Comparison of ENCODE assay signal across 8 cellular contexts in genomic region chr1:192506741-192507155, GRCh38.
DNase-seq lines count a peak whose midpoint lies in the region; ATAC-seq and TF ChIP-seq lines count a peak whose summit lies in the region.

No MANE protein-coding gene starts in this region.

- TF ChIP-seq CTCF in heart left ventricle (IDR thresholded peaks at IDR 0.05) (peak in 7 of 12 donors; percentile 4 to 34 (median 29)), choroid plexus epithelial cell (conservative IDR thresholded peaks at IDR 0.05; ENCODE audit: low read depth, low read length) (peak; percentile 79), uterus (IDR thresholded peaks at IDR 0.05) (peak in 3 of 4 experiments; percentile 12 to 21 (median 18)), thyroid gland (IDR thresholded peaks at IDR 0.05) (no peak)

- H3K27me3 ChIP-seq in heart left ventricle (no peaks in the 10 kb centered on the region), HAP-1 (ENCODE audit: low read depth) (no peaks in the 10 kb centered on the region), uterus (no peaks in the 10 kb centered on the region), thyroid gland (no peaks in the 10 kb centered on the region)

- in situ Hi-C loops in HAP-1 (cut with MboI; ENCODE audit: low sequenced_read_pairs): no loop called here

- H3K9me3 ChIP-seq in heart left ventricle (no peaks in the 10 kb centered on the region), HAP-1 (no peaks in the 10 kb centered on the region), uterus (no peaks in the 10 kb centered on the region), thyroid gland (no peaks in the 10 kb centered on the region)

- WGBS in heart left ventricle, 4 donors: 61 to 66% (median 63%) methylated on average over 2 of the region's 2 CpGs
- WGBS in thyroid gland, 2 donors: 61 to 70% methylated on average over 2 of the region's 2 CpGs

- H3K4me1 ChIP-seq in heart left ventricle: no peaks in the 10 kb centered on the region
- no peaks in the 10 kb centered on the region for H3K4me1 ChIP-seq in HAP-1
- H3K4me1 ChIP-seq in uterus: no peaks in the 10 kb centered on the region
- no peaks in the 10 kb centered on the region for H3K4me1 ChIP-seq in thyroid gland

- no peak overlapping the region for H3K4me3 ChIP-seq in heart left ventricle
- no peak overlapping the region for H3K4me3 ChIP-seq in HAP-1
- no peak overlapping the region for H3K4me3 ChIP-seq in choroid plexus epithelial cell (ENCODE audit: low read depth, low read length)
- no peak overlapping the region for H3K4me3 ChIP-seq in uterus
- H3K4me3 ChIP-seq in thyroid gland (replicated peaks in 1 of 3): no peak overlapping the region

- TF ChIP-seq POLR2A in heart left ventricle (IDR thresholded peaks at IDR 0.05) (no peak), uterus (IDR thresholded peaks at IDR 0.05) (no peak), thyroid gland (IDR thresholded peaks at IDR 0.05) (no peak)

- H3K36me3 ChIP-seq in heart left ventricle (no peaks in the 10 kb centered on the region), HAP-1 (replicated peaks) (no peaks in the 10 kb centered on the region), uterus (no peaks in the 10 kb centered on the region), thyroid gland (no peaks in the 10 kb centered on the region)

- DNase-seq in heart left ventricle (no peak), cardiac septum (ENCODE audit: low spot score) (no peak), HAP-1 (ENCODE audit: low spot score in 2 of 2) (peak; percentile 45 to 62), Kasumi-1 (lab: John Stamatoyannopoulos, UW) (peak; percentile 52 to 55), choroid plexus epithelial cell (ENCODE audit: low read depth) (peak; percentile 84), uterus (no peak), middle frontal gyrus (ENCODE audit: extremely low spot score, low spot score) (no peak), thyroid gland (no peak)

- H3K27ac ChIP-seq in heart left ventricle: no peak overlapping the region
- H3K27ac ChIP-seq in uterus: no peak overlapping the region
- H3K27ac ChIP-seq in thyroid gland: no peak overlapping the region

- intact Hi-C loops in heart left ventricle (cut with DNase I): no loop called here
- intact Hi-C loops in cardiac septum (cut with DNase I): no loop called here
- intact Hi-C loops in uterus (cut with DNase I; ENCODE audit: low total_unique reads): no loop called here
- intact Hi-C loops in thyroid gland (cut with DNase I): no loop called here

- no peak for ATAC-seq in heart left ventricle

Comparison
In these comparisons a context has a peak if more than half of its experiments do, and no peak if none do; other contexts are left out.
1. DNase-seq: peak in HAP-1 (2 of 2), Kasumi-1 (2 of 2) and choroid plexus epithelial cell (single experiment); none in heart left ventricle (0 of 5), cardiac septum (single experiment), uterus (0 of 2), middle frontal gyrus (single experiment) and thyroid gland (0 of 2).
2. CTCF ChIP-seq: peak in heart left ventricle (7 of 12), choroid plexus epithelial cell (single experiment) and uterus (3 of 4); none in thyroid gland (0 of 6).